26 cellular contexts compared by ENCODE assay signal in the genomic region with DNA sequence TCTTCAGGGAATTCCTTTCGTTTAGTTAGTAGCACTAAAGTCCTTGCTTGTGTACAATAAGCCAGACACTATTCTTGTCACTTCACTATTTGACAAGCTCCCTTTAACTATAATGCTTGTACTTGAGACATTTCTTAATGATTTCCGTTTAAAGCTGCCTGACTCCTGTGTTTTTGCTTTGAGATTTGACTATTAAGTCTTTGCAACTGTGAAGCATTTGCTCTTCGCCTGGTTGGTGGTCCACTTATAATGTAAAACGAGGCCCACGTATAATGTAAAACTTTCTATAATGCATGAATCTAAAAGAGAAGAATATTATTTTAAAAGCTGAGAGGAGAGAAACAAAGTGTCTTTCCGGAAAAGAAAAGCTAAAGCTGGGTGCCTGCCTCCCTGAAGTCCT.
"Had no signal": no experiment of that assay in that cellular context is flagged by ENCODE, and none has a peak within 500 bp of the region (broad histone marks: within the 10 kb centered on the region; RNA-seq: fewer than 3 reads in every experiment).

No MANE protein-coding gene starts in this region.

- H3K4me2 ChIP-seq: neural progenitor cell had no signal

- H3K36me3 ChIP-seq: neural progenitor cell, ovary, right lobe of liver, sigmoid colon, stomach, thoracic aorta, thyroid gland, tibial nerve, upper lobe of left lung, vagina had no signal

- ATAC-seq: natural killer cell treated with Interleukin-12 subunit alpha and Interleukin-12 subunit beta and Interleukin-15 and Interleukin-18, amount 100 ng/mL, for 72 hours; psoas muscle; right cardiac atrium; right lobe of liver; stimulated activated effector memory CD8-positive, alpha-beta T cell treated with anti-CD3 and anti-CD28 coated beads, Interleukin-12 subunit alpha, Interleukin-12 subunit beta, amount 100 ng/mL, for 72 hours; stimulated activated naive B cell treated with anti-CD40 and anti-IgM and Interleukin-4, amounts not matched to agents 10 μg/mL and 1 μg/mL and 100 μg/mL, for 72 hours had no signal

- DNase-seq: nephron progenitor cell; occipital lobe; ovary; posterior cingulate gyrus; psoas muscle; right cardiac atrium; right lobe of liver; sigmoid colon; small intestine; stimulated activated CD4-positive, alpha-beta T cell treated with anti-CD3 and anti-CD28 coated beads, Interleukin-15, amount 100 ng/mL, for 24 hours; stimulated activated CD4-positive, alpha-beta T cell treated with anti-CD3 and anti-CD28 coated beads, Interleukin-2, amount 100 ng/mL, for 24 hours; stimulated activated CD4-positive, alpha-beta T cell treated with anti-CD3 and anti-CD28 coated beads, Interleukin-2, amount 100 ng/mL, for 48 hours; stimulated activated CD4-positive, alpha-beta T cell treated with anti-CD3 and anti-CD28 coated beads, Interleukin-4, amount 100 ng/mL, for 24 hours; stimulated activated naive B cell treated with anti-CD40 and anti-IgM and Interleukin-4, amounts not matched to agents 10 μg/mL and 1 μg/mL and 100 μg/mL, for 72 hours; stimulated activated naive CD4-positive, alpha-beta T cell treated with Interleukin-2 at 50 U/mL for 16 hours; stomach; thyroid gland; trophoblast cell; upper lobe of left lung had no signal

- H2AFZ ChIP-seq: neural progenitor cell, parathyroid adenoma had no signal

- H3K9ac ChIP-seq: neural progenitor cell, parathyroid adenoma had no signal

- H3K27me3 ChIP-seq: neural progenitor cell, ovary, right lobe of liver, sigmoid colon, stomach, thyroid gland, tibial nerve, upper lobe of left lung, vagina had no signal

- H3K4me3 ChIP-seq: neural progenitor cell, ovary, psoas muscle, right lobe of liver, sigmoid colon, stomach, thoracic aorta, thyroid gland, tibial nerve, upper lobe of left lung, vagina had no signal

- H3K79me2 ChIP-seq: parathyroid adenoma had no signal

- H3K9me3 ChIP-seq: ovary, psoas muscle, right lobe of liver, sigmoid colon, thoracic aorta, thyroid gland, tibial nerve, vagina had no signal

- H3K27ac ChIP-seq: neural progenitor cell, ovary, parathyroid adenoma, psoas muscle, right lobe of liver, sigmoid colon, stomach, thoracic aorta, thyroid gland, tibial nerve, upper lobe of left lung, vagina had no signal
